19 cellular contexts compared by ENCODE assay signal in genomic region chr6:31634131-31634530, GRCh38. TPM values are rescaled to one million over a fixed set of nuclear protein-coding genes. Genes with fewer than 3 reads are reported as not detected.
DNase-seq lines count a peak whose midpoint lies in the region; ATAC-seq and TF ChIP-seq lines count a peak whose summit lies in the region.
"Had no signal": no experiment of that assay in that cellular context is flagged by ENCODE, and none has a peak within 500 bp of the region (broad histone marks: within the 10 kb centered on the region; RNA-seq: fewer than 3 reads in every experiment).

No MANE protein-coding gene starts in this region.

- H3K36me3 ChIP-seq in CD8-positive, alpha-beta T cell (ENCODE audit: insufficient read depth, low read length), result peaks cover 50% of the 10 kb centered on the region
- H3K36me3 ChIP-seq in GM23248 (ENCODE audit: low read depth) (peaks cover 78% of the 10 kb centered on the region), mesodermal cell (ENCODE audit: control insufficient read depth, insufficient read depth, low read length) (peaks cover 99% of the 10 kb centered on the region)

- no peak overlapping the region for H2AFZ ChIP-seq in GM23248

- no peaks in the 10 kb centered on the region for H3K9me3 Mint-ChIP-seq in CD8-positive, alpha-beta T cell
- no peaks in the 10 kb centered on the region for H3K9me3 Mint-ChIP-seq in activated naive CD8-positive, alpha-beta T cell treated with anti-CD3 and anti-CD28 coated beads, Interleukin-2, amount 50 U/mL, for 24 hours
- H3K9me3 Mint-ChIP-seq: activated CD4-positive, alpha-beta memory T cell treated with anti-CD3 and anti-CD28 coated beads for 36 hours had no signal

- 80 to 89% methylated on average over 3 of the region's 3 CpGs for WGBS in GM23248 (ENCODE audit: low coverage in 1 of 2, low lambda C conversion rate in 2 of 2, missing lambda C conversion rate in 2 of 2), 2 experiments
- 100% methylated on average over 2 of the region's 3 CpGs; no CpG with 5 or more reads in 1 of the 2 experiments for WGBS in mesodermal cell (ENCODE audit: insufficient coverage in 2 of 2), 2 experiments

- peaks cover 77% of the 10 kb centered on the region for H3F3A ChIP-seq in GM23248 (ENCODE audit: insufficient read depth)

- H3K27ac ChIP-seq in CD8-positive, alpha-beta T cell (ENCODE audit: low read depth, low read length), result no peak overlapping the region
- H3K27ac ChIP-seq in GM23248, result peak overlapping the region; percentile 18; the same call in 1 of the 2 replicates
- peak overlapping the region; percentile 23 for H3K27ac ChIP-seq in mesodermal cell (ENCODE audit: low read depth, low read length, severe bottlenecking)
- H3K27ac ChIP-seq: ascending aorta, colonic mucosa had no signal

- DNase-seq in CD8-positive, alpha-beta T cell, result no peak
- DNase-seq in GM23248, result peak; percentile 37
- no peak for DNase-seq in activated naive CD8-positive, alpha-beta T cell treated with anti-CD3 and anti-CD28 coated beads, Interleukin-2, amount 50 U/mL, for 24 hours
- DNase-seq in NCI-H146 treated with DMSO at 0.1 percent for 48 hours (lab: John Stamatoyannopoulos, UW; ENCODE audit: unreplicated experiment), result no peak
- DNase-seq: activated CD4-positive, alpha-beta memory T cell treated with anti-CD3 and anti-CD28 coated beads for 36 hours; activated effector memory CD4-positive, alpha-beta T cell treated with Interleukin-2 at 50 U/mL for 16 hours; BE2C; colonic mucosa; head of caudate nucleus; islet precursor cell; NCI-H1930; SIG-M5; substantia nigra had no signal

- CTCF ChIA-PET in CD8-positive, alpha-beta T cell (lab: Charles Lee), result interaction anchor here (1.1 to 1.7 kb wide), 2 partner anchors 52 to 57 kb away, joined by 4 to 5 read pairs; partner anchors contain the start of gene LTB

- no peak overlapping the region for H3K4me2 ChIP-seq in GM23248 (ENCODE audit: unreplicated experiment)

- no peaks in the 10 kb centered on the region for H3K4me1 ChIP-seq in CD8-positive, alpha-beta T cell (ENCODE audit: insufficient read depth, low read length)
- H3K4me1 ChIP-seq in GM23248 (ENCODE audit: insufficient read depth) (0 out of 2 replicates have a peak, but pooled peaks cover 3% of the 10 kb centered on the region), mesodermal cell (ENCODE audit: control insufficient read depth, insufficient read depth, low read length, poor library complexity, severe bottlenecking) (no peaks in the 10 kb centered on the region)
- H3K4me1 ChIP-seq: ascending aorta, BE2C, colonic mucosa had no signal

- no peak overlapping the region for H3K4me3 ChIP-seq in CD8-positive, alpha-beta T cell (ENCODE audit: low read depth, low read length)
- H3K4me3 ChIP-seq in GM23248 (no peak overlapping the region), mesodermal cell (ENCODE audit: extremely low read depth, insufficient read depth, low read length, poor library complexity, severe bottlenecking) (no peak overlapping the region)
- H3K4me3 ChIP-seq: ascending aorta, colonic mucosa had no signal

- TF ChIP-seq CTCF in CD8-positive, alpha-beta T cell (IDR thresholded peaks at IDR 0.05), result no peak

- H3K4me1 Mint-ChIP-seq in CD8-positive, alpha-beta T cell (ENCODE audit: low read depth), result no peaks in the 10 kb centered on the region
- H3K4me1 Mint-ChIP-seq in activated naive CD8-positive, alpha-beta T cell treated with anti-CD3 and anti-CD28 coated beads, Interleukin-2, amount 50 U/mL, for 24 hours, result peaks cover 7% of the 10 kb centered on the region

- intact Hi-C loops in CD8-positive, alpha-beta T cell (cut with DNase I, micrococcal nuclease), result no loop called here

- no peaks in the 10 kb centered on the region for H3K27me3 ChIP-seq in CD8-positive, alpha-beta T cell (ENCODE audit: insufficient read depth, low read length)
- no peaks in the 10 kb centered on the region for H3K27me3 ChIP-seq in GM23248 (replicated peaks; ENCODE audit: insufficient read depth)
- H3K27me3 ChIP-seq: ascending aorta, BE2C, colonic mucosa had no signal

- in situ Hi-C loops in GM23248 (cut with MboI), result no loop called here

- no peaks in the 10 kb centered on the region for H3K9me2 ChIP-seq in GM23248 (ENCODE audit: insufficient read depth)

- H3K27ac Mint-ChIP-seq in CD8-positive, alpha-beta T cell, result peak overlapping the region; percentile 16
- peak overlapping the region; percentile 24 for H3K27ac Mint-ChIP-seq in activated naive CD8-positive, alpha-beta T cell treated with anti-CD3 and anti-CD28 coated beads, Interleukin-2, amount 50 U/mL, for 24 hours
- H3K27ac Mint-ChIP-seq: activated CD4-positive, alpha-beta memory T cell treated with anti-CD3 and anti-CD28 coated beads for 36 hours had no signal

- POLR2A ChIA-PET in CD8-positive, alpha-beta T cell (lab: Charles Lee), result interaction anchor here (0.8 to 2.5 kb wide), 2 partner anchors 12 to 18 kb away, joined by 4 to 9 read pairs; partner anchors contain the start of gene BAG6

- ATAC-seq in CD8-positive, alpha-beta T cell, result no peak
- no peak for ATAC-seq in activated naive CD8-positive, alpha-beta T cell treated with anti-CD3 and anti-CD28 coated beads, Interleukin-2, amount 50 U/mL, for 24 hours
- ATAC-seq in GM19467 (IDR thresholded peaks at IDR 0.05; ENCODE audit: unreplicated experiment) (no peak), HG03159 (IDR thresholded peaks at IDR 0.05; ENCODE audit: unreplicated experiment) (no peak)
- ATAC-seq: right cardiac atrium had no signal

- no peaks in the 10 kb centered on the region for H4K20me1 ChIP-seq in GM23248 (ENCODE audit: insufficient read depth)

- peaks cover 93% of the 10 kb centered on the region for H3K36me3 Mint-ChIP-seq in CD8-positive, alpha-beta T cell
- H3K36me3 Mint-ChIP-seq in activated naive CD8-positive, alpha-beta T cell treated with anti-CD3 and anti-CD28 coated beads, Interleukin-2, amount 50 U/mL, for 24 hours (ENCODE audit: low read depth), result peaks cover 55% of the 10 kb centered on the region

- peaks cover 42% of the 10 kb centered on the region for H3K79me2 ChIP-seq in GM23248 (ENCODE audit: insufficient read depth)

- H3K9me3 ChIP-seq in CD8-positive, alpha-beta T cell (ENCODE audit: low read length), result no peaks in the 10 kb centered on the region
- H3K9me3 ChIP-seq in GM23248 (ENCODE audit: low read depth) (no peaks in the 10 kb centered on the region), mesodermal cell (ENCODE audit: control insufficient read depth, low read length) (no peaks in the 10 kb centered on the region)
- H3K9me3 ChIP-seq: ascending aorta, BE2C, colonic mucosa had no signal

- no peak overlapping the region for H3K4me3 Mint-ChIP-seq in CD8-positive, alpha-beta T cell
- H3K4me3 Mint-ChIP-seq in activated naive CD8-positive, alpha-beta T cell treated with anti-CD3 and anti-CD28 coated beads, Interleukin-2, amount 50 U/mL, for 24 hours, result no peak overlapping the region
- H3K4me3 Mint-ChIP-seq: activated CD4-positive, alpha-beta memory T cell treated with anti-CD3 and anti-CD28 coated beads for 36 hours had no signal

- no peaks in the 10 kb centered on the region for H3K27me3 Mint-ChIP-seq in CD8-positive, alpha-beta T cell (ENCODE audit: low read depth)
- H3K27me3 Mint-ChIP-seq in activated naive CD8-positive, alpha-beta T cell treated with anti-CD3 and anti-CD28 coated beads, Interleukin-2, amount 50 U/mL, for 24 hours, result no peaks in the 10 kb centered on the region
- H3K27me3 Mint-ChIP-seq: activated CD4-positive, alpha-beta memory T cell treated with anti-CD3 and anti-CD28 coated beads for 36 hours had no signal

- peak overlapping the region; percentile 42 for H3K9ac ChIP-seq in GM23248

RNA-seq across cellular contexts. Expression of gene PRRC2A, which starts 13.6 kb away (rescaled TPM):
- total RNA-seq in CD8-positive, alpha-beta T cell, result 100 to 1,000 TPM; 201 to 207 TPM
- 46.0 and 50.5 TPM in 2 replicates for total RNA-seq in GM23248 (2014; rRNA removed; shearing (Covaris generic))
- 42.5 and 47.2 TPM in 2 replicates for polyA plus RNA-seq in GM23248 (2016; fragmentation: Nextera tagmentation; extraction: Ambion mirVana)
- 200 TPM for polyA plus RNA-seq in mesodermal cell (2013, experiment 1 of 2)
- polyA plus RNA-seq in mesodermal cell (2013, experiment 2 of 2), result 170 TPM

RNA-seq across cellular contexts. Expression of gene BAG6, which starts 18.3 kb away (rescaled TPM):
- 100 to 1,000 TPM; 203 to 206 TPM for total RNA-seq in CD8-positive, alpha-beta T cell
- 161 and 198 TPM in 2 replicates for total RNA-seq in GM23248 (2014; rRNA removed; shearing (Covaris generic))
- 88.2 and 90.8 TPM in 2 replicates for polyA plus RNA-seq in GM23248 (2016; fragmentation: Nextera tagmentation; extraction: Ambion mirVana)
- 332 TPM for polyA plus RNA-seq in mesodermal cell (2013, experiment 1 of 2)
- polyA plus RNA-seq in mesodermal cell (2013, experiment 2 of 2), result 281 TPM

RNA-seq across cellular contexts. Expression of gene AIF1, which starts 19.1 kb away (rescaled TPM):
- 10 to 100 TPM; 71.2 to 76.5 TPM for total RNA-seq in CD8-positive, alpha-beta T cell
- not detected in 2 replicates for total RNA-seq in GM23248 (2014; rRNA removed; shearing (Covaris generic))
- not detected in 2 replicates for polyA plus RNA-seq in GM23248 (2016; fragmentation: Nextera tagmentation; extraction: Ambion mirVana)
- 5.1 TPM for polyA plus RNA-seq in mesodermal cell (2013, experiment 1 of 2)
- 3.1 TPM for polyA plus RNA-seq in mesodermal cell (2013, experiment 2 of 2)
- total RNA-seq: NCI-H460 had no signal

RNA-seq across cellular contexts. Expression of gene APOM, which starts 21.6 kb away (rescaled TPM):
- 1 to 10 TPM; 5.7 to 7.7 TPM for total RNA-seq in CD8-positive, alpha-beta T cell
- total RNA-seq in GM23248 (2014; rRNA removed; shearing (Covaris generic)), result 0.76 and 3.3 TPM in 2 replicates
- polyA plus RNA-seq in GM23248 (2016; fragmentation: Nextera tagmentation; extraction: Ambion mirVana), result 5.6 and 5.9 TPM in 2 replicates
- 2.3 TPM for polyA plus RNA-seq in mesodermal cell (2013, experiment 1 of 2)
- polyA plus RNA-seq in mesodermal cell (2013, experiment 2 of 2), result 1.9 TPM
- total RNA-seq: ascending aorta had no signal

RNA-seq across cellular contexts. Expression of gene C6orf47, which starts 26.4 kb away (rescaled TPM):
- total RNA-seq in CD8-positive, alpha-beta T cell, result 10 to 100 TPM; 13.3 to 13.4 TPM
- 20.3 and 28.5 TPM in 2 replicates for total RNA-seq in GM23248 (2014; rRNA removed; shearing (Covaris generic))
- polyA plus RNA-seq in GM23248 (2016; fragmentation: Nextera tagmentation; extraction: Ambion mirVana), result 19.4 and 19.5 TPM in 2 replicates
- polyA plus RNA-seq in mesodermal cell (2013, experiment 1 of 2), result 9.0 TPM
- polyA plus RNA-seq in mesodermal cell (2013, experiment 2 of 2), result 7.5 TPM

Comparison
In these comparisons a context has a peak if more than half of its experiments do, and no peak if none do; other contexts are left out.
1. RNA of gene AIF1, which starts 19.1 kb away (total RNA-seq): 71.2 to 76.5 TPM in CD8-positive, alpha-beta T cell; not detected in GM23248; every median in the first group is over 10 times any median in the second.